ENCODE assay signal across 8 cellular contexts in the genomic region with DNA sequence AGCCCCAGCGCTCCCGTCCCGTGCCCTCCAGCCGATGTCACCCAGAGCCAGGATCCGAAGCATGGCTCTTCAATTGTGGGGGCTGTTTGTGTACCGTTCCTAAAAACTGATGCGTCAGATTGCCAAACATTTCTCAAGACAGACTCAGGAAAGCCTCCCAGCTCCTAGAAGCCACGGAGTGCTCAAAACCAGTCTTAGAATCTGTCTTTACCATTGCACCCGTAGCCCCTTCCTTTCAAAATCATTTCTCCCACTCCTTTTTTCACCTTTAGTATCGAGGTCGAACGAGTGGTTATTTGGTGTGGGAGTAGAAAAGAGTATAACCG. TPM values are rescaled to one million over a fixed set of nuclear protein-coding genes. Genes with fewer than 3 reads are reported as not detected.
DNase-seq lines count a peak whose midpoint lies in the region; ATAC-seq and TF ChIP-seq lines count a peak whose summit lies in the region.

No MANE protein-coding gene starts in this region.

- H3K27ac ChIP-seq in SJSA1, result peak overlapping the region; percentile 37

- H3K4me3 ChIP-seq in SJSA1 (peak overlapping the region; percentile 59), fibroblast of mammary gland (ENCODE audit: control insufficient read depth, low read depth, low read length) (peak overlapping the region; percentile 86), retinal pigment epithelial cell (ENCODE audit: low read length) (peak overlapping the region; percentile 96)

- peaks cover 19% of the 10 kb centered on the region for H3K4me1 ChIP-seq in SJSA1 (replicated peaks)

- no peaks in the 10 kb centered on the region for H3K36me3 ChIP-seq in SJSA1

- ATAC-seq in HG03378 (IDR thresholded peaks at IDR 0.05; ENCODE audit: unreplicated experiment), result no peak

- no peak for TF ChIP-seq CTCF in fibroblast of mammary gland (conservative IDR thresholded peaks at IDR 0.05; ENCODE audit: control insufficient read depth, insufficient read depth, low read depth, low read length)
- no peak for TF ChIP-seq CTCF in retinal pigment epithelial cell (conservative IDR thresholded peaks at IDR 0.05; ENCODE audit: low read depth, low read length)

- H3K9me3 ChIP-seq in SJSA1 (replicated peaks), result peaks cover 3% of the 10 kb centered on the region; the same call in 1 of the 2 replicates

- DNase-seq in NCI-H2171 treated with DMSO at 0.1 percent for 48 hours (lab: John Stamatoyannopoulos, UW) (peak; percentile 36), NCI-H2171 (lab: John Stamatoyannopoulos, UW) (no peak), SJSA1 (ENCODE audit: low read depth in 1 of 2, low spot score in 2 of 2) (no peak), fibroblast of mammary gland (ENCODE audit: low read depth) (peak; percentile 68), retinal pigment epithelial cell (ENCODE audit: low read depth) (no peak), NOMO-1 treated with dmso at 0.1 percent for 144 hours (lab: John Stamatoyannopoulos, UW; ENCODE audit: unreplicated experiment) (no peak), HuH-7.5 (ENCODE audit: low spot score) (no peak)

- H3K27me3 ChIP-seq in SJSA1 (replicated peaks), result no peaks in the 10 kb centered on the region

RNA-seq across cellular contexts. Expression of a gene that starts 0.6 kb away (rescaled TPM):
- total RNA-seq in SJSA1 (2014; rRNA removed; shearing (Covaris generic)), result 39.4 and 46.4 TPM in 2 replicates

Comparison
In these comparisons a context has a peak if more than half of its experiments do, and no peak if none do; other contexts are left out.
1. DNase-seq: peak in NCI-H2171 treated with DMSO at 0.1 percent for 48 hours (single experiment) and fibroblast of mammary gland (single experiment); none in NCI-H2171 (single experiment), SJSA1 (0 of 2), retinal pigment epithelial cell (single experiment), NOMO-1 treated with dmso at 0.1 percent for 144 hours (single experiment) and HuH-7.5 (single experiment).
2. Peak in every context shown above with its lines, with median percentiles within 50 percentile points of each other: H3K4me3 ChIP-seq.